In the genomic region with DNA sequence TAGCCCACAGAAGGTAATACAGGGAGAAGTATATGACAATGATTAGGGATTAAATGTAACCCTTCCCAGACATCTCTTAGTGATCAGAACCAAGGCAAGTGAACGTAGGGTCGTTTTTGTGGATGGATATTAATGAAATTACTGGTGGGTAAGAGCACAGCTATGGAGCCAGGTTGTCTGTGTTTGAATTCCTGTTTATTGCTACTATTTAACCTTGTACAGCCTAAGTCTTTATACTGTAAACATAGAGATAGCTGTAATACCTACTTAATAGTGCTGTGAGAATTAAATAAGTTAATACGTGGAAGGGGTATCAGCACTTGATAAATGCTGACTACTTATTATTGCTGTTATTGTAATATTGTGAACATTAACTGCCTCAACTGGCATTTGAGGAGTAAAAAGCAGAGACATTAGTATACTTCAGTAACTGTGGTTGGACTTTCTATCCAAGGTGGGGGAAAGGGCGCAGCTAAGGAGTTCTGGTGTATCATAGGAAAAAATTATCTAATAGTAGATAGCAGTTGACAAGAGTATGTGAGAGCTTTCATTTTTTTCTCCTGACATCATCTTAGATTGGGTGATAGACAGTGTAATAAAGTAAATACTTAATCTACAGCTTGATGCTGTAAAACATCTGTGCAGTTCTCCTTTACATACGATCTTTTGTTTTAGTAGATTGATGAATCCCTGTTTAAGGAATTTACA, we compare ENCODE assay signal across 18 cellular contexts.
A peak's percentile ranks its signal among the peaks of the same experiment; 100 is the strongest.
DNase-seq lines count a peak whose midpoint lies in the region; ATAC-seq, FAIRE-seq and TF ChIP-seq lines count a peak whose summit lies in the region.
"Had no signal": no experiment of that assay in that cellular context is flagged by ENCODE, and none has a peak within 500 bp of the region (broad histone marks: within the 10 kb centered on the region; RNA-seq: fewer than 3 reads in every experiment).

No MANE protein-coding gene starts in this region.

- no peaks in the 10 kb centered on the region for H3K27me3 ChIP-seq in SJSA1 (replicated peaks)
- H3K27me3 ChIP-seq in uterus: no peaks in the 10 kb centered on the region
- H3K27me3 ChIP-seq: esophagus muscularis mucosa, MG63 had no signal

- no peak overlapping the region for H3K4me3 Mint-ChIP-seq in mesothelial cell of epicardium
- H3K4me3 Mint-ChIP-seq: activated CD8-positive, alpha-beta T cell treated with anti-CD3 and anti-CD28 coated beads for 36 hours; activated naive CD8-positive, alpha-beta T cell treated with anti-CD3 and anti-CD28 coated beads, Interleukin-2, amount 50 U/mL, for 24 hours; activated T-helper 1 cell treated with anti-CD3 and anti-CD28 coated beads, Interleukin-12 subunit alpha, Interleukin-12 subunit beta, Interleukin-2, Interleukin-4 antibody, amounts not matched to agents 30 ng/mL and 10 ng/mL and 1 ng/mL, durations not matched to agents 14 hours and 24 hours and 36 hours; naive thymus-derived CD4-positive, alpha-beta T cell had no signal

- no peak for TF ChIP-seq POLR2A in uterus (IDR thresholded peaks at IDR 0.05)

- no peak overlapping the region for H3K4me3 ChIP-seq in SJSA1
- H3K4me3 ChIP-seq in uterus: no peak overlapping the region
- H3K4me3 ChIP-seq: esophagus muscularis mucosa, MG63 had no signal

- H3K27ac Mint-ChIP-seq in mesothelial cell of epicardium: peak overlapping the region; percentile 75
- H3K27ac Mint-ChIP-seq: activated CD8-positive, alpha-beta T cell treated with anti-CD3 and anti-CD28 coated beads for 36 hours; activated naive CD8-positive, alpha-beta T cell treated with anti-CD3 and anti-CD28 coated beads, Interleukin-2, amount 50 U/mL, for 24 hours; activated T-helper 1 cell treated with anti-CD3 and anti-CD28 coated beads, Interleukin-12 subunit alpha, Interleukin-12 subunit beta, Interleukin-2, Interleukin-4 antibody, amounts not matched to agents 30 ng/mL and 10 ng/mL and 1 ng/mL, durations not matched to agents 14 hours and 24 hours and 36 hours; naive thymus-derived CD4-positive, alpha-beta T cell had no signal

- no peak for TF ChIP-seq CTCF in D721Med (IDR thresholded peaks at IDR 0.05; ENCODE audit: insufficient read depth, missing control alignments)
- no peak for TF ChIP-seq CTCF in mesothelial cell of epicardium (IDR thresholded peaks at IDR 0.05; ENCODE audit: unreplicated experiment)
- TF ChIP-seq CTCF in uterus (IDR thresholded peaks at IDR 0.05): no peak

- peak; percentile 11 for FAIRE-seq in D721Med (lab: Jason Lieb, UNC)
- FAIRE-seq: colon, HTR-8/SVneo had no signal

- H3K36me3 ChIP-seq in SJSA1: peaks cover 8% of the 10 kb centered on the region
- H3K36me3 ChIP-seq in uterus: no peaks in the 10 kb centered on the region
- H3K36me3 ChIP-seq: esophagus muscularis mucosa, MG63 had no signal

- intact Hi-C loops in uterus (cut with DNase I; ENCODE audit: low total_unique reads): no loop called here

- ATAC-seq in GM19455 (IDR thresholded peaks at IDR 0.05; ENCODE audit: unreplicated experiment) (no peak), GM21723 (IDR thresholded peaks at IDR 0.05; ENCODE audit: unreplicated experiment) (no peak)
- ATAC-seq: activated CD8-positive, alpha-beta T cell treated with anti-CD3 and anti-CD28 coated beads for 36 hours; activated naive CD8-positive, alpha-beta T cell treated with anti-CD3 and anti-CD28 coated beads, Interleukin-2, amount 50 U/mL, for 24 hours; naive thymus-derived CD4-positive, alpha-beta T cell had no signal

- H3K36me3 Mint-ChIP-seq in mesothelial cell of epicardium: peaks cover 25% of the 10 kb centered on the region

- DNase-seq in D721Med (ENCODE audit: insufficient read length, low spot score) (no peak), SJSA1 (ENCODE audit: low read depth in 1 of 2, low spot score in 2 of 2) (no peak), epithelial cell of prostate (ENCODE audit: low read depth, low spot score) (no peak), mesothelial cell of epicardium (ENCODE audit: low spot score in 2 of 2, unreplicated experiment in 2 of 2) (no peak), foreskin melanocyte (no peak), uterus (no peak)
- DNase-seq: activated CD8-positive, alpha-beta T cell treated with anti-CD3 and anti-CD28 coated beads for 36 hours; activated naive CD8-positive, alpha-beta T cell treated with anti-CD3 and anti-CD28 coated beads, Interleukin-2, amount 50 U/mL, for 24 hours; MG63; naive thymus-derived CD4-positive, alpha-beta T cell; NCI-H187 treated with DMSO at 0.1 percent for 48 hours; NCI-H510A had no signal

- H3K27ac ChIP-seq in SJSA1 (peak overlapping the region; percentile 28), epithelial cell of prostate (peak overlapping the region; percentile 77), uterus (no peak overlapping the region)
- H3K27ac ChIP-seq: esophagus muscularis mucosa had no signal

- H3K4me1 ChIP-seq in SJSA1 (replicated peaks): peaks cover 18% of the 10 kb centered on the region
- no peaks in the 10 kb centered on the region for H3K4me1 ChIP-seq in uterus

- H3K9me3 ChIP-seq in SJSA1 (replicated peaks) (0 out of 2 replicates have a peak, but pooled peaks cover 2% of the 10 kb centered on the region), uterus (no peaks in the 10 kb centered on the region)
- H3K9me3 ChIP-seq: esophagus muscularis mucosa, MG63 had no signal

- no peaks in the 10 kb centered on the region for H3K27me3 Mint-ChIP-seq in mesothelial cell of epicardium (ENCODE audit: low read depth)
- H3K27me3 Mint-ChIP-seq: activated CD8-positive, alpha-beta T cell treated with anti-CD3 and anti-CD28 coated beads for 36 hours; activated naive CD8-positive, alpha-beta T cell treated with anti-CD3 and anti-CD28 coated beads, Interleukin-2, amount 50 U/mL, for 24 hours; naive thymus-derived CD4-positive, alpha-beta T cell had no signal

- H3K4me1 Mint-ChIP-seq in mesothelial cell of epicardium: peaks cover 26% of the 10 kb centered on the region

- peaks cover 21% of the 10 kb centered on the region for H3K9me3 Mint-ChIP-seq in mesothelial cell of epicardium
- H3K9me3 Mint-ChIP-seq: activated CD8-positive, alpha-beta T cell treated with anti-CD3 and anti-CD28 coated beads for 36 hours; activated T-helper 1 cell treated with anti-CD3 and anti-CD28 coated beads, Interleukin-12 subunit alpha, Interleukin-12 subunit beta, Interleukin-2, Interleukin-4 antibody, amounts not matched to agents 30 ng/mL and 10 ng/mL and 1 ng/mL, durations not matched to agents 14 hours and 24 hours and 36 hours had no signal

Comparison
In these comparisons a context has a peak if more than half of its experiments do, and no peak if none do; other contexts are left out.
1. H3K27ac ChIP-seq: peak in SJSA1 (single experiment) and epithelial cell of prostate (single experiment); none in uterus (0 of 2).